1 cellular context compared by ENCODE assay signal in genomic region chr17:76405607-76405966, GRCh38.
A peak's percentile ranks its signal among the peaks of the same experiment; 100 is the strongest.
TF ChIP-seq lines count a peak whose summit lies in the region.

No MANE protein-coding gene starts in this region.

TF ChIP-seq in K562, 482 proteins besides CTCF, POLR2A, EP300 and RAD21 (continued from another document and continues in another):
- TF ChIP-seq MAX (CRISPR knock-in tag; IDR thresholded peaks at IDR 0.05): no peak
- TF ChIP-seq ZNF311 (CRISPR knock-in tag; IDR thresholded peaks at IDR 0.05): no peak
- no peak for TF ChIP-seq ZNF79 (CRISPR knock-in tag; IDR thresholded peaks at IDR 0.05; ENCODE audit: low read depth)
- TF ChIP-seq, protein P1, sequence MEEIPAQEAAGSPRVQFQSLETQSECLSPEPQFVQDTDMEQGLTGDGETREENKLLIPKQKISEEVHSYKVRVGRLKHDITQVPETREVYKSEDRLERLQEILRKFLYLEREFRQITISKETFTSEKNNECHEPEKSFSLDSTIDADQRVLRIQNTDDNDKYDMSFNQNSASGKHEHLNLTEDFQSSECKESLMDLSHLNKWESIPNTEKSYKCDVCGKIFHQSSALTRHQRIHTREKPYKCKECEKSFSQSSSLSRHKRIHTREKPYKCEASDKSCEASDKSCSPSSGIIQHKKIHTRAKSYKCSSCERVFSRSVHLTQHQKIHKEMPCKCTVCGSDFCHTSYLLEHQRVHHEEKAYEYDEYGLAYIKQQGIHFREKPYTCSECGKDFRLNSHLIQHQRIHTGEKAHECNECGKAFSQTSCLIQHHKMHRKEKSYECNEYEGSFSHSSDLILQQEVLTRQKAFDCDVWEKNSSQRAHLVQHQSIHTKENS (CRISPR knock-in tag; IDR thresholded peaks at IDR 0.05): no peak
- no peak for TF ChIP-seq ETS2 (tag; IDR thresholded peaks at IDR 0.05; ENCODE audit: borderline replicate concordance, poor library complexity, severe bottlenecking)
- TF ChIP-seq CGGBP1 (CRISPR knock-in tag; IDR thresholded peaks at IDR 0.05): no peak
- TF ChIP-seq, protein P2, sequence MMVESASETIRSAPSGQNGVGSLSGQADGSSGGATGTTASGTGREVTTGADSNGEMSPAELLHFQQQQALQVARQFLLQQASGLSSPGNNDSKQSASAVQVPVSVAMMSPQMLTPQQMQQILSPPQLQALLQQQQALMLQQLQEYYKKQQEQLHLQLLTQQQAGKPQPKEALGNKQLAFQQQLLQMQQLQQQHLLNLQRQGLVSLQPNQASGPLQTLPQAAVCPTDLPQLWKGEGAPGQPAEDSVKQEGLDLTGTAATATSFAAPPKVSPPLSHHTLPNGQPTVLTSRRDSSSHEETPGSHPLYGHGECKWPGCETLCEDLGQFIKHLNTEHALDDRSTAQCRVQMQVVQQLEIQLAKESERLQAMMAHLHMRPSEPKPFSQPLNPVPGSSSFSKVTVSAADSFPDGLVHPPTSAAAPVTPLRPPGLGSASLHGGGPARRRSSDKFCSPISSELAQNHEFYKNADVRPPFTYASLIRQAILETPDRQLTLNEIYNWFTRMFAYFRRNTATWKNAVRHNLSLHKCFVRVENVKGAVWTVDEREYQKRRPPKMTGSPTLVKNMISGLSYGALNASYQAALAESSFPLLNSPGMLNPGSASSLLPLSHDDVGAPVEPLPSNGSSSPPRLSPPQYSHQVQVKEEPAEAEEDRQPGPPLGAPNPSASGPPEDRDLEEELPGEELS (CRISPR knock-in tag; IDR thresholded peaks at IDR 0.05; ENCODE audit: borderline replicate concordance): no peak
- no peak for TF ChIP-seq MEF2A (IDR thresholded peaks at IDR 0.05; ENCODE audit: control insufficient read depth, low read depth, low read length)
- TF ChIP-seq MTA1 (IDR thresholded peaks at IDR 0.05; ENCODE audit: borderline replicate concordance): no peak
- TF ChIP-seq, protein P3, sequence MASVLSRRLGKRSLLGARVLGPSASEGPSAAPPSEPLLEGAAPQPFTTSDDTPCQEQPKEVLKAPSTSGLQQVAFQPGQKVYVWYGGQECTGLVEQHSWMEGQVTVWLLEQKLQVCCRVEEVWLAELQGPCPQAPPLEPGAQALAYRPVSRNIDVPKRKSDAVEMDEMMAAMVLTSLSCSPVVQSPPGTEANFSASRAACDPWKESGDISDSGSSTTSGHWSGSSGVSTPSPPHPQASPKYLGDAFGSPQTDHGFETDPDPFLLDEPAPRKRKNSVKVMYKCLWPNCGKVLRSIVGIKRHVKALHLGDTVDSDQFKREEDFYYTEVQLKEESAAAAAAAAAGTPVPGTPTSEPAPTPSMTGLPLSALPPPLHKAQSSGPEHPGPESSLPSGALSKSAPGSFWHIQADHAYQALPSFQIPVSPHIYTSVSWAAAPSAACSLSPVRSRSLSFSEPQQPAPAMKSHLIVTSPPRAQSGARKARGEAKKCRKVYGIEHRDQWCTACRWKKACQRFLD (CRISPR knock-in tag; IDR thresholded peaks at IDR 0.05): no peak
- TF ChIP-seq HSF4 (CRISPR knock-in tag; IDR thresholded peaks at IDR 0.05; ENCODE audit: borderline replicate concordance): no peak
- TF ChIP-seq RNF2 (IDR thresholded peaks at IDR 0.05): no peak
- no peak for TF ChIP-seq BRD9 (IDR thresholded peaks at IDR 0.05; ENCODE audit: low read depth, partially characterized antibody)
- TF ChIP-seq CREB3L1 (IDR thresholded peaks at IDR 0.05; ENCODE audit: borderline replicate concordance, low read depth): no peak
- no peak for TF ChIP-seq DACH1 (IDR thresholded peaks at IDR 0.05; ENCODE audit: partially characterized antibody)
- no peak for TF ChIP-seq BACH1 (tag; IDR thresholded peaks at IDR 0.05)
- TF ChIP-seq DIDO1 (tag; IDR thresholded peaks at IDR 0.05; ENCODE audit: low read depth): no peak
- TF ChIP-seq, protein P4, sequence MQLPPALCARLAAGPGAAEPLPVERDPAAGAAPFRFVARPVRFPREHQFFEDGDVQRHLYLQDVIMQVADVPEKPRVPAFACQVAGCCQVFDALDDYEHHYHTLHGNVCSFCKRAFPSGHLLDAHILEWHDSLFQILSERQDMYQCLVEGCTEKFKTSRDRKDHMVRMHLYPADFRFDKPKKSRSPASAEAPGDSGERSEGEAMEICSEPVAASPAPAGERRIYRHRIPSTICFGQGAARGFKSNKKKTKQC (CRISPR knock-in tag; IDR thresholded peaks at IDR 0.05): 0 out of 2 replicates have a peak, but pooled peaks have one; percentile 28
- TF ChIP-seq RUNX1 (IDR thresholded peaks at IDR 0.05; ENCODE audit: low read depth): no peak
- TF ChIP-seq KLF6 (CRISPR knock-in tag; IDR thresholded peaks at IDR 0.05; ENCODE audit: borderline replicate concordance): no peak
- TF ChIP-seq CC2D1A (IDR thresholded peaks at IDR 0.05): no peak
- 0 out of 4 replicates have a peak, but pooled peaks of 1 of the 2 experiments have one; percentile 10 for TF ChIP-seq TEAD1 (CRISPR knock-in tag; IDR thresholded peaks at IDR 0.05)
- TF ChIP-seq ZNF24 (IDR thresholded peaks at IDR 0.05): no peak
- TF ChIP-seq SMC3 (conservative IDR thresholded peaks at IDR 0.05; ENCODE audit: insufficient read depth, low read depth, low read length): no peak
- TF ChIP-seq, protein P5, sequence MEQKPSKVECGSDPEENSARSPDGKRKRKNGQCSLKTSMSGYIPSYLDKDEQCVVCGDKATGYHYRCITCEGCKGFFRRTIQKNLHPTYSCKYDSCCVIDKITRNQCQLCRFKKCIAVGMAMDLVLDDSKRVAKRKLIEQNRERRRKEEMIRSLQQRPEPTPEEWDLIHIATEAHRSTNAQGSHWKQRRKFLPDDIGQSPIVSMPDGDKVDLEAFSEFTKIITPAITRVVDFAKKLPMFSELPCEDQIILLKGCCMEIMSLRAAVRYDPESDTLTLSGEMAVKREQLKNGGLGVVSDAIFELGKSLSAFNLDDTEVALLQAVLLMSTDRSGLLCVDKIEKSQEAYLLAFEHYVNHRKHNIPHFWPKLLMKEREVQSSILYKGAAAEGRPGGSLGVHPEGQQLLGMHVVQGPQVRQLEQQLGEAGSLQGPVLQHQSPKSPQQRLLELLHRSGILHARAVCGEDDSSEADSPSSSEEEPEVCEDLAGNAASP (IDR thresholded peaks at IDR 0.05): no peak
- TF ChIP-seq SNIP1 (IDR thresholded peaks at IDR 0.05; ENCODE audit: low read depth): no peak
- TF ChIP-seq THRAP3 (IDR thresholded peaks at IDR 0.05; ENCODE audit: borderline replicate concordance): no peak
- TF ChIP-seq HOXB6 (CRISPR knock-in tag; IDR thresholded peaks at IDR 0.05; ENCODE audit: borderline replicate concordance): no peak
- TF ChIP-seq, protein P6, sequence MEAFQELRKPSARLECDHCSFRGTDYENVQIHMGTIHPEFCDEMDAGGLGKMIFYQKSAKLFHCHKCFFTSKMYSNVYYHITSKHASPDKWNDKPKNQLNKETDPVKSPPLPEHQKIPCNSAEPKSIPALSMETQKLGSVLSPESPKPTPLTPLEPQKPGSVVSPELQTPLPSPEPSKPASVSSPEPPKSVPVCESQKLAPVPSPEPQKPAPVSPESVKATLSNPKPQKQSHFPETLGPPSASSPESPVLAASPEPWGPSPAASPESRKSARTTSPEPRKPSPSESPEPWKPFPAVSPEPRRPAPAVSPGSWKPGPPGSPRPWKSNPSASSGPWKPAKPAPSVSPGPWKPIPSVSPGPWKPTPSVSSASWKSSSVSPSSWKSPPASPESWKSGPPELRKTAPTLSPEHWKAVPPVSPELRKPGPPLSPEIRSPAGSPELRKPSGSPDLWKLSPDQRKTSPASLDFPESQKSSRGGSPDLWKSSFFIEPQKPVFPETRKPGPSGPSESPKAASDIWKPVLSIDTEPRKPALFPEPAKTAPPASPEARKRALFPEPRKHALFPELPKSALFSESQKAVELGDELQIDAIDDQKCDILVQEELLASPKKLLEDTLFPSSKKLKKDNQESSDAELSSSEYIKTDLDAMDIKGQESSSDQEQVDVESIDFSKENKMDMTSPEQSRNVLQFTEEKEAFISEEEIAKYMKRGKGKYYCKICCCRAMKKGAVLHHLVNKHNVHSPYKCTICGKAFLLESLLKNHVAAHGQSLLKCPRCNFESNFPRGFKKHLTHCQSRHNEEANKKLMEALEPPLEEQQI (IDR thresholded peaks at IDR 0.05): no peak
- TF ChIP-seq PRMT5 (CRISPR knock-in tag; IDR thresholded peaks at IDR 0.05): no peak
- no peak for TF ChIP-seq NFIC (IDR thresholded peaks at IDR 0.05)
- no peak for TF ChIP-seq TAF1 (IDR thresholded peaks at IDR 0.05; ENCODE audit: control insufficient read depth, extremely low read depth, insufficient read depth, low read length, severe bottlenecking)
- TF ChIP-seq KLF1 (tag; IDR thresholded peaks at IDR 0.05): no peak
- TF ChIP-seq, protein P7, sequence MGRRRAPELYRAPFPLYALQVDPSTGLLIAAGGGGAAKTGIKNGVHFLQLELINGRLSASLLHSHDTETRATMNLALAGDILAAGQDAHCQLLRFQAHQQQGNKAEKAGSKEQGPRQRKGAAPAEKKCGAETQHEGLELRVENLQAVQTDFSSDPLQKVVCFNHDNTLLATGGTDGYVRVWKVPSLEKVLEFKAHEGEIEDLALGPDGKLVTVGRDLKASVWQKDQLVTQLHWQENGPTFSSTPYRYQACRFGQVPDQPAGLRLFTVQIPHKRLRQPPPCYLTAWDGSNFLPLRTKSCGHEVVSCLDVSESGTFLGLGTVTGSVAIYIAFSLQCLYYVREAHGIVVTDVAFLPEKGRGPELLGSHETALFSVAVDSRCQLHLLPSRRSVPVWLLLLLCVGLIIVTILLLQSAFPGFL (CRISPR knock-in tag; IDR thresholded peaks at IDR 0.05): 0 out of 2 replicates have a peak, but pooled peaks have one; percentile 66
- TF ChIP-seq, protein P8, sequence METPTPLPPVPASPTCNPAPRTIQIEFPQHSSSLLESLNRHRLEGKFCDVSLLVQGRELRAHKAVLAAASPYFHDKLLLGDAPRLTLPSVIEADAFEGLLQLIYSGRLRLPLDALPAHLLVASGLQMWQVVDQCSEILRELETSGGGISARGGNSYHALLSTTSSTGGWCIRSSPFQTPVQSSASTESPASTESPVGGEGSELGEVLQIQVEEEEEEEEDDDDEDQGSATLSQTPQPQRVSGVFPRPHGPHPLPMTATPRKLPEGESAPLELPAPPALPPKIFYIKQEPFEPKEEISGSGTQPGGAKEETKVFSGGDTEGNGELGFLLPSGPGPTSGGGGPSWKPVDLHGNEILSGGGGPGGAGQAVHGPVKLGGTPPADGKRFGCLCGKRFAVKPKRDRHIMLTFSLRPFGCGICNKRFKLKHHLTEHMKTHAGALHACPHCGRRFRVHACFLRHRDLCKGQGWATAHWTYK (CRISPR knock-in tag; IDR thresholded peaks at IDR 0.05): no peak
- no peak for TF ChIP-seq EWSR1 (IDR thresholded peaks at IDR 0.05; ENCODE audit: borderline replicate concordance, low read depth, partially characterized antibody)
- no peak for TF ChIP-seq FOXA1 (IDR thresholded peaks at IDR 0.05; ENCODE audit: borderline replicate concordance)
- peak; percentile 50 for TF ChIP-seq ZFX (CRISPR knock-in tag; IDR thresholded peaks at IDR 0.05)
- TF ChIP-seq HNRNPL (IDR thresholded peaks at IDR 0.05; ENCODE audit: low read depth, low read length): no peak
- TF ChIP-seq ZKSCAN3 (CRISPR knock-in tag; IDR thresholded peaks at IDR 0.05): no peak
- TF ChIP-seq ZBTB1 (CRISPR knock-in tag; IDR thresholded peaks at IDR 0.05; ENCODE audit: borderline replicate concordance, low read depth): 0 out of 2 replicates have a peak, but pooled peaks have one; percentile 37
- TF ChIP-seq CREB1 (IDR thresholded peaks at IDR 0.05): no peak
- peak; percentile 32; the same call in 1 of the 2 replicates for TF ChIP-seq CREB1 (CRISPR knock-in tag; IDR thresholded peaks at IDR 0.05)
- TF ChIP-seq RBM14 (IDR thresholded peaks at IDR 0.05; ENCODE audit: borderline replicate concordance, insufficient read depth, low read depth, low read length): no peak
- no peak for TF ChIP-seq ZNF778 (CRISPR knock-in tag; IDR thresholded peaks at IDR 0.05)
- no peak for TF ChIP-seq PHF8 (IDR thresholded peaks at IDR 0.05; ENCODE audit: borderline replicate concordance, low read length)
- TF ChIP-seq SIN3B (IDR thresholded peaks at IDR 0.05; ENCODE audit: low read depth): no peak
- TF ChIP-seq FOXA3 (CRISPR knock-in tag; conservative IDR thresholded peaks at IDR 0.05 in 1 of 2, IDR thresholded peaks at IDR 0.05 in 1 of 2): 0 out of 4 replicates have a peak, but pooled peaks of 1 of the 2 experiments have one; percentile 25
- TF ChIP-seq, protein P9, sequence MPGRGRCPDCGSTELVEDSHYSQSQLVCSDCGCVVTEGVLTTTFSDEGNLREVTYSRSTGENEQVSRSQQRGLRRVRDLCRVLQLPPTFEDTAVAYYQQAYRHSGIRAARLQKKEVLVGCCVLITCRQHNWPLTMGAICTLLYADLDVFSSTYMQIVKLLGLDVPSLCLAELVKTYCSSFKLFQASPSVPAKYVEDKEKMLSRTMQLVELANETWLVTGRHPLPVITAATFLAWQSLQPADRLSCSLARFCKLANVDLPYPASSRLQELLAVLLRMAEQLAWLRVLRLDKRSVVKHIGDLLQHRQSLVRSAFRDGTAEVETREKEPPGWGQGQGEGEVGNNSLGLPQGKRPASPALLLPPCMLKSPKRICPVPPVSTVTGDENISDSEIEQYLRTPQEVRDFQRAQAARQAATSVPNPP (IDR thresholded peaks at IDR 0.05; ENCODE audit: borderline replicate concordance, insufficient read depth, insufficient read length): no peak
- peak; percentile 28 for TF ChIP-seq ARHGAP35 (IDR thresholded peaks at IDR 0.05; ENCODE audit: partially characterized antibody)
- no peak for TF ChIP-seq ILF3 (IDR thresholded peaks at IDR 0.05; ENCODE audit: borderline replicate concordance)
- TF ChIP-seq MAZ (CRISPR knock-in tag; conservative IDR thresholded peaks at IDR 0.05 in 1 of 2, IDR thresholded peaks at IDR 0.05 in 1 of 2): no peak
